Comparison of ENCODE assay signal across 1 cellular context in the genomic region with DNA sequence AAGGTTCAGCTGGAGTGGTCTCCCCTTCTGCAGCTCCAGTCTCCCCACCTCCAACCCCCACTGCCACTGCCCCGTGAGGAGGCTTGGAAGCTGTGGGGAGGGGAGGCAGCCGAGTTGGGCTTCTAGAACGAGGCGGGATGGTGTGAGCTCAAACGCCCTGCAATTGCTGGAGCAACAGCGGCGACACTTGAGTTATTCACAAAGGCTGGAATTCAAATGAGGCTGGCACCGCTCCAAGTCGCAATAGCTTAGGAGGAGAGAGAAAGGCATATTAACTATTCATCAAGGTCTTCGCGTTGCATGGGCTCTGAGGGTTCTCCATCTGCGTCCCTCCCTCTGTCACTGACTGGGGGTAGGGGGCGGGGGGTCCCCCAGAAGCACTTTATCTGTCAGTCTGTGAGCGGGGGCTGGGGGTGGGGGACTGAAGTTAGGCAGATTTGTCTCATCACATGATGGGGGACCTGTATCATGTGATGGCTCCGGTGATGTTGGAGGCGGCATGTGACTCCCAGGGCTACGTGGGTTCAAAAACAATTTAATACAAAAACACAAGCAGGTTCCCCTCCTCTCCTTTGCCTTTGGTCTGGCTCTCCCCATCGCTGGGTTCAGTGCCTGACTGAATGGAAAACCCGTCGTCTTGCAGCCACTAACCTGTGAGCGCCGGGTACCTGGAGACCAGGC.
TF ChIP-seq lines count a peak whose summit lies in the region.

No MANE protein-coding gene starts in this region.

TF ChIP-seq in HEK293, 187 proteins besides CTCF, POLR2A, EP300 and RAD21 (continued from another document):
- TF ChIP-seq, protein P1, sequence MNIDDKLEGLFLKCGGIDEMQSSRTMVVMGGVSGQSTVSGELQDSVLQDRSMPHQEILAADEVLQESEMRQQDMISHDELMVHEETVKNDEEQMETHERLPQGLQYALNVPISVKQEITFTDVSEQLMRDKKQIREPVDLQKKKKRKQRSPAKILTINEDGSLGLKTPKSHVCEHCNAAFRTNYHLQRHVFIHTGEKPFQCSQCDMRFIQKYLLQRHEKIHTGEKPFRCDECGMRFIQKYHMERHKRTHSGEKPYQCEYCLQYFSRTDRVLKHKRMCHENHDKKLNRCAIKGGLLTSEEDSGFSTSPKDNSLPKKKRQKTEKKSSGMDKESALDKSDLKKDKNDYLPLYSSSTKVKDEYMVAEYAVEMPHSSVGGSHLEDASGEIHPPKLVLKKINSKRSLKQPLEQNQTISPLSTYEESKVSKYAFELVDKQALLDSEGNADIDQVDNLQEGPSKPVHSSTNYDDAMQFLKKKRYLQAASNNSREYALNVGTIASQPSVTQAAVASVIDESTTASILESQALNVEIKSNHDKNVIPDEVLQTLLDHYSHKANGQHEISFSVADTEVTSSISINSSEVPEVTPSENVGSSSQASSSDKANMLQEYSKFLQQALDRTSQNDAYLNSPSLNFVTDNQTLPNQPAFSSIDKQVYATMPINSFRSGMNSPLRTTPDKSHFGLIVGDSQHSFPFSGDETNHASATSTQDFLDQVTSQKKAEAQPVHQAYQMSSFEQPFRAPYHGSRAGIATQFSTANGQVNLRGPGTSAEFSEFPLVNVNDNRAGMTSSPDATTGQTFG (tag by site-specific recombination; IDR thresholded peaks at IDR 0.05; ENCODE audit: borderline replicate concordance) = no peak
- no peak for TF ChIP-seq ZNF114 (tag by site-specific recombination; IDR thresholded peaks at IDR 0.05)
- TF ChIP-seq ZNF274 (IDR thresholded peaks at IDR 0.05; ENCODE audit: low read length) = no peak
- TF ChIP-seq ZNF274 (tag by site-specific recombination; IDR thresholded peaks at IDR 0.05; ENCODE audit: borderline replicate concordance) = no peak
- TF ChIP-seq ZFHX2 (tag by site-specific recombination; conservative IDR thresholded peaks at IDR 0.05) = peak; percentile 20; the same call in 1 of the 2 replicates
- TF ChIP-seq SP7 (tag by site-specific recombination; IDR thresholded peaks at IDR 0.05) = no peak
- no peak for TF ChIP-seq HOXA7 (CRISPR knock-in tag; IDR thresholded peaks at IDR 0.05; ENCODE audit: borderline replicate concordance)
- TF ChIP-seq, protein P2, sequence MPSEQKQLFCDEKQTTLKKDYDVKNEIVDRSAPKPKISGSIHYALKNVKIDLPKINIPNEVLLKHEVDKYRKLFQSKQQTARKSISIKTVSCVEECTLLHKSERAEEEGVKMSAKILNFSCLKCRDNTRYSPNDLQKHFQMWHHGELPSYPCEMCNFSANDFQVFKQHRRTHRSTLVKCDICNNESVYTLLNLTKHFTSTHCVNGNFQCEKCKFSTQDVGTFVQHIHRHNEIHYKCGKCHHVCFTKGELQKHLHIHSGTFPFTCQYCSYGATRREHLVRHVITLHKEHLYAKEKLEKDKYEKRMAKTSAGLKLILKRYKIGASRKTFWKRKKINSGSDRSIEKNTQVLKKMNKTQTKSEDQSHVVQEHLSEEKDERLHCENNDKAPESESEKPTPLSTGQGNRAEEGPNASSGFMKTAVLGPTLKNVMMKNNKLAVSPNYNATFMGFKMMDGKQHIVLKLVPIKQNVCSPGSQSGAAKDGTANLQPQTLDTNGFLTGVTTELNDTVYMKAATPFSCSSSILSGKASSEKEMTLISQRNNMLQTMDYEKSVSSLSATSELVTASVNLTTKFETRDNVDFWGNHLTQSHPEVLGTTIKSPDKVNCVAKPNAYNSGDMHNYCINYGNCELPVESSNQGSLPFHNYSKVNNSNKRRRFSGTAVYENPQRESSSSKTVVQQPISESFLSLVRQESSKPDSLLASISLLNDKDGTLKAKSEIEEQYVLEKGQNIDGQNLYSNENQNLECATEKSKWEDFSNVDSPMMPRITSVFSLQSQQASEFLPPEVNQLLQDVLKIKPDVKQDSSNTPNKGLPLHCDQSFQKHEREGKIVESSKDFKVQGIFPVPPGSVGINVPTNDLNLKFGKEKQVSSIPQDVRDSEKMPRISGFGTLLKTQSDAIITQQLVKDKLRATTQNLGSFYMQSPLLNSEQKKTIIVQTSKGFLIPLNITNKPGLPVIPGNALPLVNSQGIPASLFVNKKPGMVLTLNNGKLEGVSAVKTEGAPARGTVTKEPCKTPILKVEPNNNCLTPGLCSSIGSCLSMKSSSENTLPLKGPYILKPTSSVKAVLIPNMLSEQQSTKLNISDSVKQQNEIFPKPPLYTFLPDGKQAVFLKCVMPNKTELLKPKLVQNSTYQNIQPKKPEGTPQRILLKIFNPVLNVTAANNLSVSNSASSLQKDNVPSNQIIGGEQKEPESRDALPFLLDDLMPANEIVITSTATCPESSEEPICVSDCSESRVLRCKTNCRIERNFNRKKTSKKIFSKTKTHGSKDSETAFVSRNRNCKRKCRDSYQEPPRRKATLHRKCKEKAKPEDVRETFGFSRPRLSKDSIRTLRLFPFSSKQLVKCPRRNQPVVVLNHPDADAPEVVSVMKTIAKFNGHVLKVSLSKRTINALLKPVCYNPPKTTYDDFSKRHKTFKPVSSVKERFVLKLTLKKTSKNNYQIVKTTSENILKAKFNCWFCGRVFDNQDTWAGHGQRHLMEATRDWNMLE (tag by site-specific recombination; conservative IDR thresholded peaks at IDR 0.05; ENCODE audit: low read depth) = 0 out of 2 replicates have a peak, but pooled peaks have one; percentile 15
- peak; percentile 65 for TF ChIP-seq ZNF341 (tag by site-specific recombination; IDR thresholded peaks at IDR 0.05; ENCODE audit: low read depth)
- TF ChIP-seq, protein P3, sequence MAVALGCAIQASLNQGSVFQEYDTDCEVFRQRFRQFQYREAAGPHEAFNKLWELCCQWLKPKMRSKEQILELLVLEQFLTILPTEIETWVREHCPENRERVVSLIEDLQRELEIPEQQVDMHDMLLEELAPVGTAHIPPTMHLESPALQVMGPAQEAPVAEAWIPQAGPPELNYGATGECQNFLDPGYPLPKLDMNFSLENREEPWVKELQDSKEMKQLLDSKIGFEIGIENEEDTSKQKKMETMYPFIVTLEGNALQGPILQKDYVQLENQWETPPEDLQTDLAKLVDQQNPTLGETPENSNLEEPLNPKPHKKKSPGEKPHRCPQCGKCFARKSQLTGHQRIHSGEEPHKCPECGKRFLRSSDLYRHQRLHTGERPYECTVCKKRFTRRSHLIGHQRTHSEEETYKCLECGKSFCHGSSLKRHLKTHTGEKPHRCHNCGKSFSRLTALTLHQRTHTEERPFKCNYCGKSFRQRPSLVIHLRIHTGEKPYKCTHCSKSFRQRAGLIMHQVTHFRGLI (tag by site-specific recombination; IDR thresholded peaks at IDR 0.05) = peak; percentile 80; the same call in 1 of the 2 replicates
- TF ChIP-seq ZNF530 (tag by site-specific recombination; IDR thresholded peaks at IDR 0.05; ENCODE audit: low read depth) = no peak
- TF ChIP-seq ZNF335 (tag by site-specific recombination; conservative IDR thresholded peaks at IDR 0.05) = 0 out of 2 replicates have a peak, but pooled peaks have one; percentile 33
- TF ChIP-seq, protein P4, sequence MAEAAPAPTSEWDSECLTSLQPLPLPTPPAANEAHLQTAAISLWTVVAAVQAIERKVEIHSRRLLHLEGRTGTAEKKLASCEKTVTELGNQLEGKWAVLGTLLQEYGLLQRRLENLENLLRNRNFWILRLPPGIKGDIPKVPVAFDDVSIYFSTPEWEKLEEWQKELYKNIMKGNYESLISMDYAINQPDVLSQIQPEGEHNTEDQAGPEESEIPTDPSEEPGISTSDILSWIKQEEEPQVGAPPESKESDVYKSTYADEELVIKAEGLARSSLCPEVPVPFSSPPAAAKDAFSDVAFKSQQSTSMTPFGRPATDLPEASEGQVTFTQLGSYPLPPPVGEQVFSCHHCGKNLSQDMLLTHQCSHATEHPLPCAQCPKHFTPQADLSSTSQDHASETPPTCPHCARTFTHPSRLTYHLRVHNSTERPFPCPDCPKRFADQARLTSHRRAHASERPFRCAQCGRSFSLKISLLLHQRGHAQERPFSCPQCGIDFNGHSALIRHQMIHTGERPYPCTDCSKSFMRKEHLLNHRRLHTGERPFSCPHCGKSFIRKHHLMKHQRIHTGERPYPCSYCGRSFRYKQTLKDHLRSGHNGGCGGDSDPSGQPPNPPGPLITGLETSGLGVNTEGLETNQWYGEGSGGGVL (tag by site-specific recombination; IDR thresholded peaks at IDR 0.05) = peak; percentile 90
- TF ChIP-seq SCRT2 (tag by site-specific recombination; IDR thresholded peaks at IDR 0.05) = peak; percentile 60
- TF ChIP-seq, protein P5, sequence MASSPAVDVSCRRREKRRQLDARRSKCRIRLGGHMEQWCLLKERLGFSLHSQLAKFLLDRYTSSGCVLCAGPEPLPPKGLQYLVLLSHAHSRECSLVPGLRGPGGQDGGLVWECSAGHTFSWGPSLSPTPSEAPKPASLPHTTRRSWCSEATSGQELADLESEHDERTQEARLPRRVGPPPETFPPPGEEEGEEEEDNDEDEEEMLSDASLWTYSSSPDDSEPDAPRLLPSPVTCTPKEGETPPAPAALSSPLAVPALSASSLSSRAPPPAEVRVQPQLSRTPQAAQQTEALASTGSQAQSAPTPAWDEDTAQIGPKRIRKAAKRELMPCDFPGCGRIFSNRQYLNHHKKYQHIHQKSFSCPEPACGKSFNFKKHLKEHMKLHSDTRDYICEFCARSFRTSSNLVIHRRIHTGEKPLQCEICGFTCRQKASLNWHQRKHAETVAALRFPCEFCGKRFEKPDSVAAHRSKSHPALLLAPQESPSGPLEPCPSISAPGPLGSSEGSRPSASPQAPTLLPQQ (tag by site-specific recombination; IDR thresholded peaks at IDR 0.05) = 0 out of 2 replicates have a peak, but pooled peaks have one; percentile 63
- TF ChIP-seq ZBTB17 (tag by site-specific recombination; IDR thresholded peaks at IDR 0.05) = peak; percentile 64
- TF ChIP-seq, protein P6, sequence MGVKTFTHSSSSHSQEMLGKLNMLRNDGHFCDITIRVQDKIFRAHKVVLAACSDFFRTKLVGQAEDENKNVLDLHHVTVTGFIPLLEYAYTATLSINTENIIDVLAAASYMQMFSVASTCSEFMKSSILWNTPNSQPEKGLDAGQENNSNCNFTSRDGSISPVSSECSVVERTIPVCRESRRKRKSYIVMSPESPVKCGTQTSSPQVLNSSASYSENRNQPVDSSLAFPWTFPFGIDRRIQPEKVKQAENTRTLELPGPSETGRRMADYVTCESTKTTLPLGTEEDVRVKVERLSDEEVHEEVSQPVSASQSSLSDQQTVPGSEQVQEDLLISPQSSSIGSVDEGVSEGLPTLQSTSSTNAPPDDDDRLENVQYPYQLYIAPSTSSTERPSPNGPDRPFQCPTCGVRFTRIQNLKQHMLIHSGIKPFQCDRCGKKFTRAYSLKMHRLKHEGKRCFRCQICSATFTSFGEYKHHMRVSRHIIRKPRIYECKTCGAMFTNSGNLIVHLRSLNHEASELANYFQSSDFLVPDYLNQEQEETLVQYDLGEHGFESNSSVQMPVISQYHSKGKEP (tag by site-specific recombination; IDR thresholded peaks at IDR 0.05) = 0 out of 2 replicates have a peak, but pooled peaks have one; percentile 37
- TF ChIP-seq GLIS2 (tag by site-specific recombination; IDR thresholded peaks at IDR 0.05) = 0 out of 2 replicates have a peak, but pooled peaks have one; percentile 10
- TF ChIP-seq, protein P7, sequence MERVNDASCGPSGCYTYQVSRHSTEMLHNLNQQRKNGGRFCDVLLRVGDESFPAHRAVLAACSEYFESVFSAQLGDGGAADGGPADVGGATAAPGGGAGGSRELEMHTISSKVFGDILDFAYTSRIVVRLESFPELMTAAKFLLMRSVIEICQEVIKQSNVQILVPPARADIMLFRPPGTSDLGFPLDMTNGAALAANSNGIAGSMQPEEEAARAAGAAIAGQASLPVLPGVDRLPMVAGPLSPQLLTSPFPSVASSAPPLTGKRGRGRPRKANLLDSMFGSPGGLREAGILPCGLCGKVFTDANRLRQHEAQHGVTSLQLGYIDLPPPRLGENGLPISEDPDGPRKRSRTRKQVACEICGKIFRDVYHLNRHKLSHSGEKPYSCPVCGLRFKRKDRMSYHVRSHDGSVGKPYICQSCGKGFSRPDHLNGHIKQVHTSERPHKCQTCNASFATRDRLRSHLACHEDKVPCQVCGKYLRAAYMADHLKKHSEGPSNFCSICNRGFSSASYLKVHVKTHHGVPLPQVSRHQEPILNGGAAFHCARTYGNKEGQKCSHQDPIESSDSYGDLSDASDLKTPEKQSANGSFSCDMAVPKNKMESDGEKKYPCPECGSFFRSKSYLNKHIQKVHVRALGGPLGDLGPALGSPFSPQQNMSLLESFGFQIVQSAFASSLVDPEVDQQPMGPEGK (tag by site-specific recombination; IDR thresholded peaks at IDR 0.05) = peak; percentile 58
- TF ChIP-seq ZBTB20 (tag by site-specific recombination; IDR thresholded peaks at IDR 0.05) = 0 out of 2 replicates have a peak, but pooled peaks have one; percentile 31
